In the genomic region with DNA sequence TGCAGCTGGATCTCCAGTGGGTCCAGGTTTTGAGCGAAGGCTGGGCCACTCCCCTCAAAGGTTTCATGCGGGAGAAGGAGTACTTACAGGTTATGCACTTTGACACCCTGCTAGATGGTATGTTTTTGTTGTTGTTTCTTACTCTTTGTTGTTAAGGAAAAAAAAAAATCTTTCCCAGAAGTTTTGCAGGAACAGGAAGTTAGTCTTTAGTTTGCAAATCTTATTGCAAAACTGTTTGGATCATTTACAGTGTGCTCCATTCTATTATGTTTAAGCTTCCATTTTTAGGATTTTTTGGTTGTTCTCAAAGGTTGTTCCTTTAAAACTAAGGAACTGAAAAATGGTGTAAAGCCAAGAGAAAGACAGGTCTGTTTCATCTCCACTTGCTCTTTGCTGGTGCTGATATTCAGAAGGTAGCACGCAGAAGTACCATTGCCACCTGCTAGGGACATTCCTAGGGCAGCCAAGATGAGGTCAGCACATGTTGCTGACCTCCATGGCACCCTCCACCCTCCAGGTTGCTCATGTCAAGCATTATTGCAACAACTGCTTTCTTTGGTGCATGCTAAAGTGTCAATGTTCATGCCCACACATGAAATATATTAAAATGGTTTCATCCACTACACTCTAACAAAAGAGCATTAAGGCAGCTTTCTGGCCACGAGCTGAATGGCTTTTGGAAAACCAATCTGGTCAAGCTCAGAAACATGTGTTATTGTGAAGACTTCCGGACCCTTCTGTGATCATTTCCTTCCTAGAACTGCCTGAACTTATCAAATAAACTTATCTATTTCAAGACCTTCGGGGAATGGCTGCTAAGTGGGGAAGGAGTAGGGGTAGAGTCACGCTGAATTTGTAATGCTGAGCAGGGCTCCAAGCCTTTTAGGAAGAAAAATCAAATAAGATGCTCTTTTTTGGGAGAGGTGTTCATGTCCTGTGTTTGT, we compare ENCODE assay signal across 26 cellular contexts. TPM values are rescaled to one million over a fixed set of nuclear protein-coding genes. Genes with fewer than 3 reads are reported as not detected.
DNase-seq lines count a peak whose midpoint lies in the region; ATAC-seq, FAIRE-seq and TF ChIP-seq lines count a peak whose summit lies in the region.
"Had no signal": no experiment of that assay in that cellular context is flagged by ENCODE, and none has a peak within 500 bp of the region (broad histone marks: within the 10 kb centered on the region; RNA-seq: fewer than 3 reads in every experiment).

No MANE protein-coding gene starts in this region.

- no peaks in the 10 kb centered on the region for H3K27me3 Mint-ChIP-seq in HFFc6 (ENCODE audit: insufficient read depth)

- H3K4me3 ChIP-seq in subcutaneous abdominal adipose tissue (ENCODE audit: low read depth in 1 of 5, low read length in 5 of 5) (no peak overlapping the region), pancreas (no peak overlapping the region)
- H3K4me3 ChIP-seq: GM23248, neural progenitor cell, transverse colon had no signal

- TF ChIP-seq CTCF in HFFc6 (IDR thresholded peaks at IDR 0.05) (no peak), pancreas (IDR thresholded peaks at IDR 0.05) (no peak)

- intact Hi-C loops in pancreas (cut with DNase I), result loop anchor here in 1 of 3 donors (10.0 kb wide), 1 partner anchor 51 kb away; no protein-coding TSS in a partner anchor

- H3K27ac Mint-ChIP-seq in HFFc6, result peak overlapping the region; percentile 43
- H3K27ac Mint-ChIP-seq: activated CD4-positive, alpha-beta T cell treated with anti-CD3 and anti-CD28 coated beads, Interleukin-2, amount 10 ng/mL, durations not matched to agents 7 days and 5 days; activated T-cell treated with anti-CD3 and anti-CD28 coated beads, Interleukin-2, amount 50 U/mL, for 24 hours; neural progenitor cell; WTC11 had no signal

- H3K36me3 Mint-ChIP-seq in HFFc6 (ENCODE audit: low read depth), result peaks cover 67% of the 10 kb centered on the region
- H3K36me3 Mint-ChIP-seq: CD14-positive monocyte, neural progenitor cell had no signal

- FAIRE-seq in pancreas (lab: Jason Lieb, UNC), result no peak

- peaks cover 12% of the 10 kb centered on the region for H3K4me1 Mint-ChIP-seq in HFFc6 (ENCODE audit: low read depth)
- H3K4me1 Mint-ChIP-seq: neural progenitor cell had no signal

- H3K9me3 ChIP-seq in subcutaneous abdominal adipose tissue (ENCODE audit: control insufficient read depth in 5 of 5, low read length in 5 of 5), result no peaks in the 10 kb centered on the region
- no peaks in the 10 kb centered on the region for H3K9me3 ChIP-seq in pancreas
- H3K9me3 ChIP-seq: transverse colon had no signal

- DNase-seq in HFFc6, result no peak
- peak; percentile 81 for DNase-seq in dermis blood vessel endothelial cell
- DNase-seq in left lobe of liver (ENCODE audit: low spot score), result no peak
- no peak for DNase-seq in T1000 (lab: John Stamatoyannopoulos, UW)
- no peak for DNase-seq in activated effector memory CD4-positive, alpha-beta T cell treated with anti-CD3 and anti-CD28 coated beads, Interleukin-2, amount 50 U/mL, for 16 hours
- no peak for DNase-seq in pancreas
- DNase-seq: activated CD4-positive, alpha-beta T cell treated with anti-CD3 and anti-CD28 coated beads, Interleukin-2, amount 10 ng/mL, durations not matched to agents 7 days and 5 days; activated gamma-delta T cell treated with Interleukin-2 at 50 U/mL for 16 hours; activated T-cell treated with anti-CD3 and anti-CD28 coated beads, Interleukin-2, amount 50 U/mL, for 24 hours; Calu3; cerebellar nuclear complex; GM23248; head of caudate nucleus; IMR-90; mesenchymal stem cell; NCI-H1105; NCI-H187 treated with DMSO at 0.1 percent for 48 hours; NCI-H524 treated with DMSO at 0.1 percent for 48 hours; PC-3; SHP77; stimulated activated CD4-positive, alpha-beta T cell treated with anti-CD3 and anti-CD28 coated beads, Interleukin-2, amount 100 ng/mL, for 48 hours; transverse colon had no signal

- H3K36me3 ChIP-seq in subcutaneous abdominal adipose tissue (ENCODE audit: control insufficient read depth in 5 of 5, insufficient read depth in 5 of 5, low read length in 5 of 5), result peaks cover 10 to 40% (median 16%) of the 10 kb centered on the region in 5 donors
- H3K36me3 ChIP-seq in pancreas, result peaks cover 0 to 7% (median 0%) of the 10 kb centered on the region in 3 donors
- H3K36me3 ChIP-seq: neural progenitor cell had no signal

- H3K4me1 ChIP-seq in subcutaneous abdominal adipose tissue (ENCODE audit: control insufficient read depth in 5 of 5, insufficient read depth in 5 of 5, low read length in 5 of 5) (peaks cover 2 to 34% (median 14%) of the 10 kb centered on the region in 5 donors), pancreas (peaks cover 19 to 31% (median 21%) of the 10 kb centered on the region in 3 donors)
- H3K4me1 ChIP-seq: neural progenitor cell, transverse colon had no signal

- 84 to 88% methylated on average over 7 of the region's 7 CpGs for WGBS in pancreas, 2 donors

- H3K9me3 Mint-ChIP-seq in HFFc6, result no peaks in the 10 kb centered on the region
- H3K9me3 Mint-ChIP-seq: activated CD4-positive, alpha-beta T cell treated with anti-CD3 and anti-CD28 coated beads, Interleukin-2, amount 10 ng/mL, durations not matched to agents 7 days and 5 days; activated T-cell treated with anti-CD3 and anti-CD28 coated beads, Interleukin-2, amount 50 U/mL, for 24 hours; CD14-positive monocyte; neural progenitor cell; WTC11 had no signal

- H3K4me3 Mint-ChIP-seq in HFFc6, result no peak overlapping the region
- H3K4me3 Mint-ChIP-seq: activated CD4-positive, alpha-beta T cell treated with anti-CD3 and anti-CD28 coated beads, Interleukin-2, amount 10 ng/mL, durations not matched to agents 7 days and 5 days; activated T-cell treated with anti-CD3 and anti-CD28 coated beads, Interleukin-2, amount 50 U/mL, for 24 hours; CD14-positive monocyte; neural progenitor cell; WTC11 had no signal

- H3K27ac ChIP-seq in subcutaneous abdominal adipose tissue (ENCODE audit: low read depth, low read length), result peak overlapping the region; percentile 47
- no peak overlapping the region for H3K27ac ChIP-seq in pancreas
- H3K27ac ChIP-seq: GM23248, neural progenitor cell, transverse colon had no signal

- H3K27me3 ChIP-seq in subcutaneous abdominal adipose tissue (ENCODE audit: control insufficient read depth in 5 of 5, insufficient read depth in 4 of 5, low read length in 5 of 5) (no peaks in the 10 kb centered on the region), pancreas (no peaks in the 10 kb centered on the region)
- H3K27me3 ChIP-seq: neural progenitor cell, transverse colon had no signal

- ATAC-seq in left lobe of liver (peak; percentile 56), pancreas (no peak)
- ATAC-seq: PC-3, WTC11 had no signal

- H3K9ac ChIP-seq in subcutaneous abdominal adipose tissue (ENCODE audit: low read length in 5 of 5), result no peak overlapping the region
- H3K9ac ChIP-seq: GM23248, neural progenitor cell had no signal

RNA-seq across cellular contexts. Expression of a gene that starts 56.3 kb away (rescaled TPM):
- 100 to 1,000 TPM; 388 to 630 (median 429) TPM for total RNA-seq in HFFc6 (2021; fragmentation: NEBNext Ultra II Directional; extraction: Animal tissue kit (Norgen Biotek cat#: 25700))
- total RNA-seq in dermis blood vessel endothelial cell (98.9 and 138 TPM in 2 replicates), left lobe of liver (120 TPM), pancreas (10 to 100 TPM; 29.4 to 54.7 (median 39.9) TPM)
- 10 to 100 TPM in 1 of 2 donors, 1 to 10 TPM in 1; 10.0 to 49.5 TPM for polyA plus RNA-seq in pancreas
